Comparison of ENCODE assay signal across 24 cellular contexts in genomic region chr10:131855396-131855762, GRCh38.
"Had no signal": no experiment of that assay in that cellular context is flagged by ENCODE, and none has a peak within 500 bp of the region (broad histone marks: within the 10 kb centered on the region; RNA-seq: fewer than 3 reads in every experiment).

No MANE protein-coding gene starts in this region.

- H3K27ac ChIP-seq: brain microvascular endothelial cell, heart right ventricle, neutrophil, ovary, psoas muscle, right atrium auricular region, stomach, testis, upper lobe of left lung, WERI-Rb-1 had no signal

- H3K27ac Mint-ChIP-seq: activated CD8-positive, alpha-beta T cell treated with anti-CD3 and anti-CD28 coated beads, Interleukin-2, amount 10 ng/mL, durations not matched to agents 7 days and 5 days; activated naive CD4-positive, alpha-beta T cell treated with anti-CD3 and anti-CD28 coated beads, Interleukin-2, amount 50 U/mL, for 72 hours; activated T-helper 1 cell treated with anti-CD3 and anti-CD28 coated beads, Interleukin-12 subunit alpha, Interleukin-12 subunit beta, Interleukin-2, Interleukin-4 antibody, amounts not matched to agents 30 ng/mL and 10 ng/mL and 1 ng/mL, durations not matched to agents 14 hours and 24 hours and 36 hours; natural killer cell; stimulated activated memory B cell treated with anti-CD40 and anti-IgM and Interleukin-4, amounts not matched to agents 10 μg/mL and 1 μg/mL and 100 μg/mL, for 72 hours had no signal

- DNase-seq: activated CD4-positive, alpha-beta T cell treated with anti-CD3 and anti-CD28 coated beads, Interleukin-2, amount 50 U/mL, for 1 hour; activated CD4-positive, CD25-positive, alpha-beta regulatory T cell treated with anti-CD3 and anti-CD28 coated beads, Interleukin-2, amount 50 U/mL, for 72 hours; activated CD8-positive, alpha-beta T cell treated with anti-CD3 and anti-CD28 coated beads, Interleukin-2, amount 10 ng/mL, durations not matched to agents 7 days and 5 days; activated gamma-delta T cell; brain microvascular endothelial cell; central memory CD4-positive, alpha-beta T cell; heart right ventricle; mammary epithelial cell; midbrain; natural killer cell; psoas muscle; small intestine; stimulated activated CD4-positive, alpha-beta T cell treated with anti-CD3 and anti-CD28 coated beads, Interleukin-15, amount 100 ng/mL, for 24 hours; stomach; T-helper 1 cell; testis; WERI-Rb-1 had no signal

- H3K4me1 Mint-ChIP-seq: natural killer cell; stimulated activated memory B cell treated with anti-CD40 and anti-IgM and Interleukin-4, amounts not matched to agents 10 μg/mL and 1 μg/mL and 100 μg/mL, for 72 hours had no signal

- H3K4me3 Mint-ChIP-seq: activated CD8-positive, alpha-beta T cell treated with anti-CD3 and anti-CD28 coated beads, Interleukin-2, amount 10 ng/mL, durations not matched to agents 7 days and 5 days; activated T-helper 1 cell treated with anti-CD3 and anti-CD28 coated beads, Interleukin-12 subunit alpha, Interleukin-12 subunit beta, Interleukin-2, Interleukin-4 antibody, amounts not matched to agents 30 ng/mL and 10 ng/mL and 1 ng/mL, durations not matched to agents 14 hours and 24 hours and 36 hours; natural killer cell; stimulated activated memory B cell treated with anti-CD40 and anti-IgM and Interleukin-4, amounts not matched to agents 10 μg/mL and 1 μg/mL and 100 μg/mL, for 72 hours had no signal

- H3K4me1 ChIP-seq: heart right ventricle, psoas muscle, right atrium auricular region, stomach, testis, upper lobe of left lung had no signal

- H3K36me3 ChIP-seq: brain microvascular endothelial cell, heart right ventricle, neutrophil, ovary, right atrium auricular region, stomach, upper lobe of left lung, WERI-Rb-1 had no signal

- H3K36me3 Mint-ChIP-seq: activated naive CD4-positive, alpha-beta T cell treated with anti-CD3 and anti-CD28 coated beads, Interleukin-2, amount 50 U/mL, for 72 hours; natural killer cell; stimulated activated memory B cell treated with anti-CD40 and anti-IgM and Interleukin-4, amounts not matched to agents 10 μg/mL and 1 μg/mL and 100 μg/mL, for 72 hours had no signal

- ATAC-seq: activated CD8-positive, alpha-beta T cell treated with anti-CD3 and anti-CD28 coated beads, Interleukin-2, amount 10 ng/mL, durations not matched to agents 7 days and 5 days; activated naive CD4-positive, alpha-beta T cell treated with anti-CD3 and anti-CD28 coated beads, Interleukin-2, amount 50 U/mL, for 72 hours; natural killer cell; stimulated activated memory B cell treated with anti-CD40 and anti-IgM and Interleukin-4, amounts not matched to agents 10 μg/mL and 1 μg/mL and 100 μg/mL, for 72 hours had no signal

- H3K9me3 ChIP-seq: heart right ventricle, neutrophil, ovary, psoas muscle, right atrium auricular region, stomach, testis, upper lobe of left lung had no signal

- H3K27me3 ChIP-seq: brain microvascular endothelial cell, neutrophil, ovary, right atrium auricular region, testis, upper lobe of left lung had no signal

- H3K4me3 ChIP-seq: heart right ventricle, ovary, psoas muscle, right atrium auricular region, stomach, testis, upper lobe of left lung had no signal
